Comparison of ENCODE assay signal across 1 cellular context in genomic region chr13:46181799-46182490, GRCh38.
A peak's percentile ranks its signal among the peaks of the same experiment; 100 is the strongest.
TF ChIP-seq lines count a peak whose summit lies in the region.

A gene with protein sequence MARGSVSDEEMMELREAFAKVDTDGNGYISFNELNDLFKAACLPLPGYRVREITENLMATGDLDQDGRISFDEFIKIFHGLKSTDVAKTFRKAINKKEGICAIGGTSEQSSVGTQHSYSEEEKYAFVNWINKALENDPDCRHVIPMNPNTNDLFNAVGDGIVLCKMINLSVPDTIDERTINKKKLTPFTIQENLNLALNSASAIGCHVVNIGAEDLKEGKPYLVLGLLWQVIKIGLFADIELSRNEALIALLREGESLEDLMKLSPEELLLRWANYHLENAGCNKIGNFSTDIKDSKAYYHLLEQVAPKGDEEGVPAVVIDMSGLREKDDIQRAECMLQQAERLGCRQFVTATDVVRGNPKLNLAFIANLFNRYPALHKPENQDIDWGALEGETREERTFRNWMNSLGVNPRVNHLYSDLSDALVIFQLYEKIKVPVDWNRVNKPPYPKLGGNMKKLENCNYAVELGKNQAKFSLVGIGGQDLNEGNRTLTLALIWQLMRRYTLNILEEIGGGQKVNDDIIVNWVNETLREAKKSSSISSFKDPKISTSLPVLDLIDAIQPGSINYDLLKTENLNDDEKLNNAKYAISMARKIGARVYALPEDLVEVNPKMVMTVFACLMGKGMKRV (minus strand): TSS chr13:46182177. CDS start chr13:46159662, 22,515 bp downstream.

TF ChIP-seq in K562, 482 proteins besides CTCF, POLR2A, EP300 and RAD21 (continued from another document and continues in another):
- TF ChIP-seq ZNF79 (CRISPR knock-in tag; IDR thresholded peaks at IDR 0.05; ENCODE audit: low read depth) (no peak), ZNF592 (IDR thresholded peaks at IDR 0.05) (peak; percentile 23; the same call in 1 of the 2 replicates), ATF1 (CRISPR knock-in tag; IDR thresholded peaks at IDR 0.05) (no peak), ATF1 (tag; IDR thresholded peaks at IDR 0.05) (peak; percentile 71), BRCA1 (IDR thresholded peaks at IDR 0.05) (no peak), BRCA1 (CRISPR knock-in tag; IDR thresholded peaks at IDR 0.05) (no peak), EP400 (IDR thresholded peaks at IDR 0.05) (peak; percentile 82), EGR1 (conservative IDR thresholded peaks at IDR 0.05) (no peak), GATAD2A (IDR thresholded peaks at IDR 0.05) (0 out of 2 replicates have a peak, but pooled peaks have one; percentile 67), MTA3 (IDR thresholded peaks at IDR 0.05; ENCODE audit: borderline replicate concordance) (0 out of 2 replicates have a peak, but pooled peaks have one; percentile 35), U2AF2 (optimal IDR thresholded peaks at IDR 0.05; ENCODE audit: low read depth, low read length) (no peak), ZNF589 (CRISPR knock-in tag; IDR thresholded peaks at IDR 0.05; ENCODE audit: low read depth) (0 out of 2 replicates have a peak, but pooled peaks have one; percentile 38), GABPA (tag; conservative IDR thresholded peaks at IDR 0.05; ENCODE audit: low read depth) (peak; percentile 61), NEUROD1 (IDR thresholded peaks at IDR 0.05; ENCODE audit: borderline replicate concordance, low read depth, low read length, partially characterized antibody) (peak; percentile 30), POLR2AphosphoS5 (IDR thresholded peaks at IDR 0.05; ENCODE audit: control insufficient read depth, insufficient read depth, low read depth, low read length) (peak; percentile 76), KAT8 (IDR thresholded peaks at IDR 0.05; ENCODE audit: low read depth) (no peak), RB1 (IDR thresholded peaks at IDR 0.05; ENCODE audit: low read depth) (0 out of 2 replicates have a peak, but pooled peaks have one; percentile 39), SUPT5H (IDR thresholded peaks at IDR 0.05) (peak; percentile 79), THAP12 (CRISPR knock-in tag; IDR thresholded peaks at IDR 0.05) (no peak), MLLT1 (IDR thresholded peaks at IDR 0.05) (peak in 1 of 2 experiments; percentile 82), BCL6 (CRISPR knock-in tag; IDR thresholded peaks at IDR 0.05) (no peak), TOE1 (IDR thresholded peaks at IDR 0.05; ENCODE audit: borderline replicate concordance) (peak; percentile 74; the same call in 1 of the 2 replicates), TOE1 (CRISPR knock-in tag; IDR thresholded peaks at IDR 0.05; ENCODE audit: borderline replicate concordance, low read depth) (no peak), BACH1 (tag; IDR thresholded peaks at IDR 0.05) (peak; percentile 62; the same call in 1 of the 2 replicates), NR2C2 (CRISPR knock-in tag; IDR thresholded peaks at IDR 0.05) (no peak), NR2C2 (tag; IDR thresholded peaks at IDR 0.05) (peak; percentile 20; the same call in 1 of the 2 replicates), DPF2 (IDR thresholded peaks at IDR 0.05) (peak; percentile 67), JUN (IDR thresholded peaks at IDR 0.05; ENCODE audit: borderline replicate concordance, low read depth, low read length) (0 out of 2 replicates have a peak, but pooled peaks have one; percentile 11), JUN (CRISPR knock-in tag; IDR thresholded peaks at IDR 0.05; ENCODE audit: borderline replicate concordance) (no peak), ELF1 (tag; IDR thresholded peaks at IDR 0.05) (peak; percentile 64; the same call in 1 of the 2 replicates), POLR3A (IDR thresholded peaks at IDR 0.05; ENCODE audit: borderline replicate concordance, extremely low read depth, insufficient read depth, insufficient read length) (no peak), FOSL1 (tag; conservative IDR thresholded peaks at IDR 0.05) (peak; percentile 66), KDM5B (IDR thresholded peaks at IDR 0.05; ENCODE audit: insufficient replicate concordance, low read depth, low read length) (peak; percentile 78), MYC (IDR thresholded peaks at IDR 0.05; ENCODE audit: low read depth, low read length) (peak; percentile 70), MYC (CRISPR knock-in tag; IDR thresholded peaks at IDR 0.05; ENCODE audit: borderline replicate concordance, low read depth) (no peak), RBM14 (IDR thresholded peaks at IDR 0.05; ENCODE audit: borderline replicate concordance, insufficient read depth, low read depth, low read length) (no peak), PTBP1 (IDR thresholded peaks at IDR 0.05; ENCODE audit: low read depth, low read length) (no peak), PHF8 (IDR thresholded peaks at IDR 0.05; ENCODE audit: borderline replicate concordance, low read length) (peak; percentile 45; the same call in 1 of the 2 replicates), ZFX (CRISPR knock-in tag; IDR thresholded peaks at IDR 0.05) (0 out of 2 replicates have a peak, but pooled peaks have one; percentile 17), MECOM (CRISPR knock-in tag; IDR thresholded peaks at IDR 0.05) (peak; percentile 77; the same call in 1 of the 2 replicates), ETV5 (CRISPR knock-in tag; IDR thresholded peaks at IDR 0.05; ENCODE audit: low read depth) (0 out of 2 replicates have a peak, but pooled peaks have one; percentile 49), ATF7 (IDR thresholded peaks at IDR 0.05) (peak; percentile 52; the same call in 1 of the 2 replicates), NR3C1 (CRISPR knock-in tag; IDR thresholded peaks at IDR 0.05) (no peak), ZNF584 (CRISPR knock-in tag; IDR thresholded peaks at IDR 0.05; ENCODE audit: low read depth) (0 out of 2 replicates have a peak, but pooled peaks have one; percentile 65)
- TF ChIP-seq, protein P1, sequence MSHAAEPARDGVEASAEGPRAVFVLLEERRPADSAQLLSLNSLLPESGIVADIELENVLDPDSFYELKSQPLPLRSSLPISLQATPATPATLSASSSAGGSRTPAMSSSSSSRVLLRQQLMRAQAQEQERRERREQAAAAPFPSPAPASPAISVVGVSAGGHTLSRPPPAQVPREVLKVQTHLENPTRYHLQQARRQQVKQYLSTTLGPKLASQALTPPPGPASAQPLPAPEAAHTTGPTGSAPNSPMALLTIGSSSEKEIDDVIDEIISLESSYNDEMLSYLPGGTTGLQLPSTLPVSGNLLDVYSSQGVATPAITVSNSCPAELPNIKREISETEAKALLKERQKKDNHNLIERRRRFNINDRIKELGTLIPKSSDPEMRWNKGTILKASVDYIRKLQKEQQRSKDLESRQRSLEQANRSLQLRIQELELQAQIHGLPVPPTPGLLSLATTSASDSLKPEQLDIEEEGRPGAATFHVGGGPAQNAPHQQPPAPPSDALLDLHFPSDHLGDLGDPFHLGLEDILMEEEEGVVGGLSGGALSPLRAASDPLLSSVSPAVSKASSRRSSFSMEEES (CRISPR knock-in tag; IDR thresholded peaks at IDR 0.05) = no peak
- TF ChIP-seq, protein P2, sequence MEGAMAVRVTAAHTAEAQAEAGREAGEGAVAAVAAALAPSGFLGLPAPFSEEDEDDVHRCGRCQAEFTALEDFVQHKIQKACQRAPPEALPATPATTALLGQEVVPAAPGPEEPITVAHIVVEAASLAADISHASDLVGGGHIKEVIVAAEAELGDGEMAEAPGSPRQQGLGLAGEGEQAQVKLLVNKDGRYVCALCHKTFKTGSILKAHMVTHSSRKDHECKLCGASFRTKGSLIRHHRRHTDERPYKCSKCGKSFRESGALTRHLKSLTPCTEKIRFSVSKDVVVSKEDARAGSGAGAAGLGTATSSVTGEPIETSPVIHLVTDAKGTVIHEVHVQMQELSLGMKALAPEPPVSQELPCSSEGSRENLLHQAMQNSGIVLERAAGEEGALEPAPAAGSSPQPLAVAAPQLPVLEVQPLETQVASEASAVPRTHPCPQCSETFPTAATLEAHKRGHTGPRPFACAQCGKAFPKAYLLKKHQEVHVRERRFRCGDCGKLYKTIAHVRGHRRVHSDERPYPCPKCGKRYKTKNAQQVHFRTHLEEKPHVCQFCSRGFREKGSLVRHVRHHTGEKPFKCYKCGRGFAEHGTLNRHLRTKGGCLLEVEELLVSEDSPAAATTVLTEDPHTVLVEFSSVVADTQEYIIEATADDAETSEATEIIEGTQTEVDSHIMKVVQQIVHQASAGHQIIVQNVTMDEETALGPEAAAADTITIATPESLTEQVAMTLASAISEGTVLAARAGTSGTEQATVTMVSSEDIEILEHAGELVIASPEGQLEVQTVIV (CRISPR knock-in tag; IDR thresholded peaks at IDR 0.05; ENCODE audit: borderline replicate concordance) = no peak
- TF ChIP-seq, protein P3, sequence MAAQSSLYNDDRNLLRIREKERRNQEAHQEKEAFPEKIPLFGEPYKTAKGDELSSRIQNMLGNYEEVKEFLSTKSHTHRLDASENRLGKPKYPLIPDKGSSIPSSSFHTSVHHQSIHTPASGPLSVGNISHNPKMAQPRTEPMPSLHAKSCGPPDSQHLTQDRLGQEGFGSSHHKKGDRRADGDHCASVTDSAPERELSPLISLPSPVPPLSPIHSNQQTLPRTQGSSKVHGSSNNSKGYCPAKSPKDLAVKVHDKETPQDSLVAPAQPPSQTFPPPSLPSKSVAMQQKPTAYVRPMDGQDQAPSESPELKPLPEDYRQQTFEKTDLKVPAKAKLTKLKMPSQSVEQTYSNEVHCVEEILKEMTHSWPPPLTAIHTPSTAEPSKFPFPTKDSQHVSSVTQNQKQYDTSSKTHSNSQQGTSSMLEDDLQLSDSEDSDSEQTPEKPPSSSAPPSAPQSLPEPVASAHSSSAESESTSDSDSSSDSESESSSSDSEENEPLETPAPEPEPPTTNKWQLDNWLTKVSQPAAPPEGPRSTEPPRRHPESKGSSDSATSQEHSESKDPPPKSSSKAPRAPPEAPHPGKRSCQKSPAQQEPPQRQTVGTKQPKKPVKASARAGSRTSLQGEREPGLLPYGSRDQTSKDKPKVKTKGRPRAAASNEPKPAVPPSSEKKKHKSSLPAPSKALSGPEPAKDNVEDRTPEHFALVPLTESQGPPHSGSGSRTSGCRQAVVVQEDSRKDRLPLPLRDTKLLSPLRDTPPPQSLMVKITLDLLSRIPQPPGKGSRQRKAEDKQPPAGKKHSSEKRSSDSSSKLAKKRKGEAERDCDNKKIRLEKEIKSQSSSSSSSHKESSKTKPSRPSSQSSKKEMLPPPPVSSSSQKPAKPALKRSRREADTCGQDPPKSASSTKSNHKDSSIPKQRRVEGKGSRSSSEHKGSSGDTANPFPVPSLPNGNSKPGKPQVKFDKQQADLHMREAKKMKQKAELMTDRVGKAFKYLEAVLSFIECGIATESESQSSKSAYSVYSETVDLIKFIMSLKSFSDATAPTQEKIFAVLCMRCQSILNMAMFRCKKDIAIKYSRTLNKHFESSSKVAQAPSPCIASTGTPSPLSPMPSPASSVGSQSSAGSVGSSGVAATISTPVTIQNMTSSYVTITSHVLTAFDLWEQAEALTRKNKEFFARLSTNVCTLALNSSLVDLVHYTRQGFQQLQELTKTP (IDR thresholded peaks at IDR 0.05; ENCODE audit: low read depth in 1 of 2, partially characterized antibody in 2 of 2) = peak; percentile 64 to 79
- TF ChIP-seq, protein P4, sequence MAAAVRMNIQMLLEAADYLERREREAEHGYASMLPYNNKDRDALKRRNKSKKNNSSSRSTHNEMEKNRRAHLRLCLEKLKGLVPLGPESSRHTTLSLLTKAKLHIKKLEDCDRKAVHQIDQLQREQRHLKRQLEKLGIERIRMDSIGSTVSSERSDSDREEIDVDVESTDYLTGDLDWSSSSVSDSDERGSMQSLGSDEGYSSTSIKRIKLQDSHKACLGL (CRISPR knock-in tag; IDR thresholded peaks at IDR 0.05; ENCODE audit: borderline replicate concordance, poor library complexity, severe bottlenecking) = no peak
